ENCODE assay signal across 1 cellular context in genomic region chr2:165371356-165371755, GRCh38.
TF ChIP-seq lines count a peak whose summit lies in the region.

No MANE protein-coding gene starts in this region.

TF ChIP-seq in H1, 55 proteins besides CTCF, POLR2A, EP300 and RAD21 (continued from another document):
- no peak for TF ChIP-seq ATF3 (IDR thresholded peaks at IDR 0.05; ENCODE audit: insufficient read depth, low read depth, low read length)
- no peak for TF ChIP-seq TAF1 (IDR thresholded peaks at IDR 0.05; ENCODE audit: low read depth, low read length)
- no peak for TF ChIP-seq RBBP5 (IDR thresholded peaks at IDR 0.05; ENCODE audit: borderline replicate concordance, low read depth, low read length)
- no peak for TF ChIP-seq CREB1 (IDR thresholded peaks at IDR 0.05)
